ENCODE assay signal across 8 cellular contexts in genomic region chr7:151085329-151085690, GRCh38. TPM values are rescaled to one million over a fixed set of nuclear protein-coding genes. Genes with fewer than 3 reads are reported as not detected.
A peak's percentile ranks its signal among the peaks of the same experiment; 100 is the strongest.
DNase-seq lines count a peak whose midpoint lies in the region; ATAC-seq, FAIRE-seq and TF ChIP-seq lines count a peak whose summit lies in the region.

No MANE protein-coding gene starts in this region.

- H3K27ac ChIP-seq in astrocyte (ENCODE audit: low read depth, low read length): no peak overlapping the region
- H3K27ac ChIP-seq in lung (ENCODE audit: low read depth in 1 of 2, low read length in 1 of 2): peak overlapping the region; percentile 81 to 89
- H3K27ac ChIP-seq in thyroid gland: peak overlapping the region in 2 of 3 donors; percentile 71 to 87

- H3K9me3 Mint-ChIP-seq in activated T-cell treated with anti-CD3 and anti-CD28 coated beads, Interleukin-2, amount 50 U/mL, for 4 hours: no peaks in the 10 kb centered on the region
- H3K9me3 Mint-ChIP-seq in astrocyte (ENCODE audit: unreplicated experiment): no peaks in the 10 kb centered on the region

- WGBS in lung, 2 donors: 39 to 41% methylated on average over 5 of the region's 5 CpGs
- 42 to 61% methylated on average over 5 of the region's 5 CpGs for WGBS in thyroid gland, 2 donors

- no peak for ATAC-seq in activated T-cell treated with anti-CD3 and anti-CD28 coated beads, Interleukin-2, amount 50 U/mL, for 4 hours
- ATAC-seq in lung (ENCODE audit: insufficient read depth, low FRiP score): no peak
- no peak for ATAC-seq in GM21737 (IDR thresholded peaks at IDR 0.05; ENCODE audit: unreplicated experiment)

- peaks cover 51% of the 10 kb centered on the region for H3K4me1 ChIP-seq in astrocyte (ENCODE audit: insufficient read depth, low read length)
- H3K4me1 ChIP-seq in lung (ENCODE audit: control insufficient read depth in 2 of 2, insufficient read depth in 2 of 2, low read length in 2 of 2): peaks cover 14 to 27% of the 10 kb centered on the region in 2 donors
- H3K4me1 ChIP-seq in thyroid gland: peaks cover 31 to 57% of the 10 kb centered on the region in 2 donors

- no peaks in the 10 kb centered on the region for H3K36me3 ChIP-seq in astrocyte (ENCODE audit: insufficient read depth, low read length)
- no peaks in the 10 kb centered on the region for H3K36me3 ChIP-seq in lung (ENCODE audit: control insufficient read depth in 2 of 2, insufficient read depth in 2 of 2, low read length in 2 of 2)
- no peaks in the 10 kb centered on the region for H3K36me3 ChIP-seq in thyroid gland

- H3K27me3 ChIP-seq in astrocyte (ENCODE audit: insufficient read depth, low read length) (no peaks in the 10 kb centered on the region), lung (ENCODE audit: control insufficient read depth, insufficient read depth) (no peaks in the 10 kb centered on the region), thyroid gland (no peaks in the 10 kb centered on the region)

- FAIRE-seq in astrocyte (lab: Jason Lieb, UNC): no peak

- peaks cover 2% of the 10 kb centered on the region for H3K36me3 Mint-ChIP-seq in activated T-cell treated with anti-CD3 and anti-CD28 coated beads, Interleukin-2, amount 50 U/mL, for 4 hours (ENCODE audit: insufficient read depth)
- no peaks in the 10 kb centered on the region for H3K36me3 Mint-ChIP-seq in astrocyte (ENCODE audit: low read depth, unreplicated experiment)

- H2AFZ ChIP-seq in astrocyte (ENCODE audit: low read depth, low read length): no peak overlapping the region

- peak overlapping the region; percentile 79 for H3K4me3 Mint-ChIP-seq in activated T-cell treated with anti-CD3 and anti-CD28 coated beads, Interleukin-2, amount 50 U/mL, for 4 hours
- peak overlapping the region; percentile 86 for H3K4me3 Mint-ChIP-seq in astrocyte (ENCODE audit: unreplicated experiment)

- H3K27ac Mint-ChIP-seq in astrocyte (ENCODE audit: unreplicated experiment): peak overlapping the region; percentile 70

- intact Hi-C loops in thyroid gland (cut with DNase I): no loop called here

- peak overlapping the region; percentile 86 for H3K4me2 ChIP-seq in astrocyte (ENCODE audit: low read length)

- peaks cover 33% of the 10 kb centered on the region for H4K20me1 ChIP-seq in astrocyte (ENCODE audit: insufficient read depth, low read length)

- TF ChIP-seq POLR2A in thyroid gland (IDR thresholded peaks at IDR 0.05): no peak

- no peaks in the 10 kb centered on the region for H3K9me3 ChIP-seq in astrocyte (ENCODE audit: insufficient read depth, low read depth, low read length)
- no peaks in the 10 kb centered on the region for H3K9me3 ChIP-seq in lung (ENCODE audit: control insufficient read depth in 2 of 2, insufficient read depth in 1 of 2, low read length in 1 of 2)
- no peaks in the 10 kb centered on the region for H3K9me3 ChIP-seq in thyroid gland

- peaks cover 9% of the 10 kb centered on the region for H3K27me3 Mint-ChIP-seq in activated T-cell treated with anti-CD3 and anti-CD28 coated beads, Interleukin-2, amount 50 U/mL, for 4 hours (ENCODE audit: low read depth)
- no peaks in the 10 kb centered on the region for H3K27me3 Mint-ChIP-seq in astrocyte (ENCODE audit: low read depth, unreplicated experiment)

- peaks cover 34% of the 10 kb centered on the region for H3K4me1 Mint-ChIP-seq in activated T-cell treated with anti-CD3 and anti-CD28 coated beads, Interleukin-2, amount 50 U/mL, for 4 hours (ENCODE audit: low read depth)
- peaks cover 30% of the 10 kb centered on the region for H3K4me1 Mint-ChIP-seq in astrocyte (ENCODE audit: low read depth, unreplicated experiment)

- peak overlapping the region; percentile 47 for H3K4me3 ChIP-seq in astrocyte (ENCODE audit: insufficient read depth, low read depth, low read length)
- no peak overlapping the region for H3K4me3 ChIP-seq in lung
- H3K4me3 ChIP-seq in thyroid gland (replicated peaks in 1 of 3): peak overlapping the region in 1 of 3 donors; percentile 21

- peaks cover 52% of the 10 kb centered on the region for H3K79me2 ChIP-seq in astrocyte (ENCODE audit: insufficient read depth, low read length)

- TF ChIP-seq CTCF in astrocyte (IDR thresholded peaks at IDR 0.05; ENCODE audit: insufficient read depth, low read depth, low read length): no peak
- TF ChIP-seq CTCF in lung (IDR thresholded peaks at IDR 0.05; ENCODE audit: control extremely low read depth, extremely low read depth): no peak
- TF ChIP-seq CTCF in thyroid gland (IDR thresholded peaks at IDR 0.05): no peak

- no peak for DNase-seq in activated T-cell treated with anti-CD3 and anti-CD28 coated beads, Interleukin-2, amount 50 U/mL, for 4 hours
- DNase-seq in activated T-cell treated with anti-CD3 and anti-CD28 coated beads, Interleukin-2, amount 50 U/mL, for 48 hours: no peak
- DNase-seq in astrocyte (ENCODE audit: low read depth) (no peak), lung (ENCODE audit: low spot score) (no peak), thyroid gland (no peak), NCI-H345 (lab: John Stamatoyannopoulos, UW) (no peak), T1000 (lab: John Stamatoyannopoulos, UW) (no peak)

- no peak overlapping the region for H3K9ac ChIP-seq in astrocyte (ENCODE audit: low read length)

RNA-seq across cellular contexts. Expression of gene AGAP3, which starts 1.0 kb away (rescaled TPM):
- total RNA-seq in activated T-cell treated with anti-CD3 and anti-CD28 coated beads, Interleukin-2, amount 50 U/mL, for 4 hours: 10 to 100 TPM; 29.7 to 46.3 (median 35.1) TPM
- 123 and 156 TPM in 2 replicates for total RNA-seq in astrocyte
- 100 to 1,000 TPM in 1 of 2 donors, 10 to 100 TPM in 1; 75.9 to 194 TPM for total RNA-seq in lung
- polyA plus RNA-seq in lung: 100 to 1,000 TPM in 1 of 2 donors, 10 to 100 TPM in 1; 81.8 to 138 TPM
- 10 to 100 TPM; 49.0 to 75.2 (median 66.2) TPM for total RNA-seq in thyroid gland

RNA-seq across cellular contexts. Expression of gene TMUB1, which starts 2.0 kb away (rescaled TPM):
- total RNA-seq in activated T-cell treated with anti-CD3 and anti-CD28 coated beads, Interleukin-2, amount 50 U/mL, for 4 hours: 10 to 100 TPM; 70.3 to 85.3 (median 71.8) TPM
- total RNA-seq in astrocyte (42.9 and 44.9 TPM in 2 replicates), lung (10 to 100 TPM; 32.8 to 49.6 TPM), thyroid gland (10 to 100 TPM; 33.7 to 78.7 (median 44.2) TPM)
- polyA plus RNA-seq in lung: 100 to 1,000 TPM in 1 of 2 donors, 10 to 100 TPM in 1; 43.5 to 104 TPM

RNA-seq across cellular contexts. Expression of gene FASTK, which starts 4.7 kb away (rescaled TPM):
- 100 to 1,000 TPM in 2 of 3 donors, 10 to 100 TPM in 1; 96.5 to 111 (median 104) TPM for total RNA-seq in activated T-cell treated with anti-CD3 and anti-CD28 coated beads, Interleukin-2, amount 50 U/mL, for 4 hours
- total RNA-seq in astrocyte (56.1 and 61.6 TPM in 2 replicates), lung (10 to 100 TPM; 28.9 to 99.8 TPM), thyroid gland (100 to 1,000 TPM in 1 of 4 donors, 10 to 100 TPM in 3; 71.8 to 114 (median 78.8) TPM)
- 100 to 1,000 TPM in 1 of 2 donors, 10 to 100 TPM in 1; 80.0 to 108 TPM for polyA plus RNA-seq in lung

RNA-seq across cellular contexts. Expression of gene SLC4A2, which starts 25.9 kb away (rescaled TPM):
- 100 to 1,000 TPM; 107 to 125 (median 111) TPM for total RNA-seq in activated T-cell treated with anti-CD3 and anti-CD28 coated beads, Interleukin-2, amount 50 U/mL, for 4 hours
- total RNA-seq in astrocyte (302 and 351 TPM in 2 replicates), lung (100 to 1,000 TPM in 1 of 2 donors, 10 to 100 TPM in 1; 66.3 to 173 TPM), thyroid gland (100 to 1,000 TPM in 1 of 4 donors, 10 to 100 TPM in 3; 48.5 to 109 (median 69.0) TPM)
- 100 to 1,000 TPM in 1 of 2 donors, 10 to 100 TPM in 1; 96.7 to 144 TPM for polyA plus RNA-seq in lung

RNA-seq across cellular contexts. Expression of gene CDK5, which starts 27.6 kb away (rescaled TPM):
- total RNA-seq in activated T-cell treated with anti-CD3 and anti-CD28 coated beads, Interleukin-2, amount 50 U/mL, for 4 hours: 10 to 100 TPM; 14.1 to 15.0 (median 14.3) TPM
- 47.9 and 55.1 TPM in 2 replicates for total RNA-seq in astrocyte
- 10 to 100 TPM in 1 of 2 donors, 1 to 10 TPM in 1; 6.8 to 17.3 TPM for total RNA-seq in lung
- polyA plus RNA-seq in lung: 10 to 100 TPM in 1 of 2 donors, 1 to 10 TPM in 1; 6.9 to 11.5 TPM
- total RNA-seq in thyroid gland: 10 to 100 TPM in 2 of 4 donors, 1 to 10 TPM in 2; 5.3 to 17.4 (median 9.6) TPM
